ENCODE assay signal across 1 cellular context in genomic region chr15:67506775-67507747, GRCh38.
TF ChIP-seq lines count a peak whose summit lies in the region.

No MANE protein-coding gene starts in this region.

TF ChIP-seq in K562, 482 proteins besides CTCF, POLR2A, EP300 and RAD21 (continued from another document and continues in another):
- TF ChIP-seq HES1 (IDR thresholded peaks at IDR 0.05; ENCODE audit: low read depth) (no peak), BRD9 (IDR thresholded peaks at IDR 0.05; ENCODE audit: low read depth, partially characterized antibody) (no peak), ELF1 (tag; IDR thresholded peaks at IDR 0.05) (no peak), ZNF239 (CRISPR knock-in tag; IDR thresholded peaks at IDR 0.05) (no peak), SRF (CRISPR knock-in tag; IDR thresholded peaks at IDR 0.05) (no peak), ZC3H8 (IDR thresholded peaks at IDR 0.05) (no peak), U2AF2 (optimal IDR thresholded peaks at IDR 0.05; ENCODE audit: low read depth, low read length) (no peak), KAT2B (IDR thresholded peaks at IDR 0.05; ENCODE audit: low read depth, low read length) (no peak), PHF21A (IDR thresholded peaks at IDR 0.05; ENCODE audit: borderline replicate concordance, low read depth) (no peak), RNF2 (IDR thresholded peaks at IDR 0.05) (no peak), RBBP5 (IDR thresholded peaks at IDR 0.05; ENCODE audit: borderline replicate concordance, insufficient read depth, low read length, poor library complexity, severe bottlenecking) (no peak), CXXC5 (CRISPR knock-in tag; IDR thresholded peaks at IDR 0.05) (peak; percentile 53; the same call in 1 of the 2 replicates), ATF3 (IDR thresholded peaks at IDR 0.05) (peak; percentile 87), ATF3 (CRISPR knock-in tag; conservative IDR thresholded peaks at IDR 0.05) (no peak), POLR2AphosphoS2 (IDR thresholded peaks at IDR 0.05; ENCODE audit: low read length) (no peak), FOXA1 (IDR thresholded peaks at IDR 0.05; ENCODE audit: borderline replicate concordance) (no peak), ILF3 (IDR thresholded peaks at IDR 0.05; ENCODE audit: borderline replicate concordance) (no peak), CCAR2 (IDR thresholded peaks at IDR 0.05; ENCODE audit: low read depth, low read length) (no peak), ZNF830 (CRISPR knock-in tag; IDR thresholded peaks at IDR 0.05) (no peak), RFX5 (IDR thresholded peaks at IDR 0.05; ENCODE audit: low read depth, low read length) (no peak), ZFPM2 (CRISPR knock-in tag; IDR thresholded peaks at IDR 0.05) (no peak), MECOM (CRISPR knock-in tag; IDR thresholded peaks at IDR 0.05) (0 out of 2 replicates have a peak, but pooled peaks have one; percentile 6), HMBOX1 (IDR thresholded peaks at IDR 0.05) (no peak), SAFB (IDR thresholded peaks at IDR 0.05; ENCODE audit: borderline replicate concordance, low read depth, low read length) (no peak), KLF13 (tag; IDR thresholded peaks at IDR 0.05; ENCODE audit: borderline replicate concordance, low read depth) (no peak), CTBP1 (IDR thresholded peaks at IDR 0.05; ENCODE audit: borderline replicate concordance) (no peak), POLR2H (tag; IDR thresholded peaks at IDR 0.05; ENCODE audit: low read depth) (peak; percentile 37), JUND (IDR thresholded peaks at IDR 0.05; ENCODE audit: borderline replicate concordance, low read depth, low read length) (peak; percentile 7; the same call in 1 of the 2 replicates), JUND (tag; IDR thresholded peaks at IDR 0.05; ENCODE audit: borderline replicate concordance, low read depth, low read length) (no peak), ZNF609 (CRISPR knock-in tag; IDR thresholded peaks at IDR 0.05; ENCODE audit: borderline replicate concordance) (no peak), NRF1 (conservative IDR thresholded peaks at IDR 0.05 in 1 of 2, IDR thresholded peaks at IDR 0.05 in 1 of 2) (no peak), NCOR1 (IDR thresholded peaks at IDR 0.05) (no peak), PRPF4 (IDR thresholded peaks at IDR 0.05; ENCODE audit: insufficient read depth, low read depth, low read length, poor library complexity, severe bottlenecking) (no peak), MTA2 (IDR thresholded peaks at IDR 0.05; ENCODE audit: low read depth) (no peak), SP2 (IDR thresholded peaks at IDR 0.05; ENCODE audit: extremely low read depth, low read depth, low read length, poor library complexity, severe bottlenecking) (no peak), ZNF436 (CRISPR knock-in tag; IDR thresholded peaks at IDR 0.05) (no peak), SMARCE1 (IDR thresholded peaks at IDR 0.05) (no peak), HMGN3 (IDR thresholded peaks at IDR 0.05; ENCODE audit: borderline replicate concordance, extremely low read depth, insufficient read length, low read depth, low read length) (no peak), STAT5A (IDR thresholded peaks at IDR 0.05; ENCODE audit: borderline replicate concordance, low read length) (no peak), TAL1 (IDR thresholded peaks at IDR 0.05) (no peak), CEBPB (tag; IDR thresholded peaks at IDR 0.05) (peak; percentile 89), SP1 (CRISPR knock-in tag; IDR thresholded peaks at IDR 0.05) (no peak), AFF4 (CRISPR knock-in tag; IDR thresholded peaks at IDR 0.05) (no peak), ZNF778 (CRISPR knock-in tag; IDR thresholded peaks at IDR 0.05) (no peak), ZNF717 (CRISPR knock-in tag; IDR thresholded peaks at IDR 0.05) (no peak), ZNF780A (CRISPR knock-in tag; IDR thresholded peaks at IDR 0.05) (no peak), ZSCAN32 (CRISPR knock-in tag; IDR thresholded peaks at IDR 0.05) (peak; percentile 68; the same call in 1 of the 2 replicates)
- TF ChIP-seq, protein P1, sequence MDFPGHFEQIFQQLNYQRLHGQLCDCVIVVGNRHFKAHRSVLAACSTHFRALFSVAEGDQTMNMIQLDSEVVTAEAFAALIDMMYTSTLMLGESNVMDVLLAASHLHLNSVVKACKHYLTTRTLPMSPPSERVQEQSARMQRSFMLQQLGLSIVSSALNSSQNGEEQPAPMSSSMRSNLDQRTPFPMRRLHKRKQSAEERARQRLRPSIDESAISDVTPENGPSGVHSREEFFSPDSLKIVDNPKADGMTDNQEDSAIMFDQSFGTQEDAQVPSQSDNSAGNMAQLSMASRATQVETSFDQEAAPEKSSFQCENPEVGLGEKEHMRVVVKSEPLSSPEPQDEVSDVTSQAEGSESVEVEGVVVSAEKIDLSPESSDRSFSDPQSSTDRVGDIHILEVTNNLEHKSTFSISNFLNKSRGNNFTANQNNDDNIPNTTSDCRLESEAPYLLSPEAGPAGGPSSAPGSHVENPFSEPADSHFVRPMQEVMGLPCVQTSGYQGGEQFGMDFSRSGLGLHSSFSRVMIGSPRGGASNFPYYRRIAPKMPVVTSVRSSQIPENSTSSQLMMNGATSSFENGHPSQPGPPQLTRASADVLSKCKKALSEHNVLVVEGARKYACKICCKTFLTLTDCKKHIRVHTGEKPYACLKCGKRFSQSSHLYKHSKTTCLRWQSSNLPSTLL (IDR thresholded peaks at IDR 0.05): no peak
- TF ChIP-seq, protein P2, sequence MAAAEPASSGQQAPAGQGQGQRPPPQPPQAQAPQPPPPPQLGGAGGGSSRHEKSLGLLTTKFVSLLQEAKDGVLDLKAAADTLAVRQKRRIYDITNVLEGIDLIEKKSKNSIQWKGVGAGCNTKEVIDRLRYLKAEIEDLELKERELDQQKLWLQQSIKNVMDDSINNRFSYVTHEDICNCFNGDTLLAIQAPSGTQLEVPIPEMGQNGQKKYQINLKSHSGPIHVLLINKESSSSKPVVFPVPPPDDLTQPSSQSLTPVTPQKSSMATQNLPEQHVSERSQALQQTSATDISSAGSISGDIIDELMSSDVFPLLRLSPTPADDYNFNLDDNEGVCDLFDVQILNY (CRISPR knock-in tag; IDR thresholded peaks at IDR 0.05): no peak
- TF ChIP-seq, protein P3, sequence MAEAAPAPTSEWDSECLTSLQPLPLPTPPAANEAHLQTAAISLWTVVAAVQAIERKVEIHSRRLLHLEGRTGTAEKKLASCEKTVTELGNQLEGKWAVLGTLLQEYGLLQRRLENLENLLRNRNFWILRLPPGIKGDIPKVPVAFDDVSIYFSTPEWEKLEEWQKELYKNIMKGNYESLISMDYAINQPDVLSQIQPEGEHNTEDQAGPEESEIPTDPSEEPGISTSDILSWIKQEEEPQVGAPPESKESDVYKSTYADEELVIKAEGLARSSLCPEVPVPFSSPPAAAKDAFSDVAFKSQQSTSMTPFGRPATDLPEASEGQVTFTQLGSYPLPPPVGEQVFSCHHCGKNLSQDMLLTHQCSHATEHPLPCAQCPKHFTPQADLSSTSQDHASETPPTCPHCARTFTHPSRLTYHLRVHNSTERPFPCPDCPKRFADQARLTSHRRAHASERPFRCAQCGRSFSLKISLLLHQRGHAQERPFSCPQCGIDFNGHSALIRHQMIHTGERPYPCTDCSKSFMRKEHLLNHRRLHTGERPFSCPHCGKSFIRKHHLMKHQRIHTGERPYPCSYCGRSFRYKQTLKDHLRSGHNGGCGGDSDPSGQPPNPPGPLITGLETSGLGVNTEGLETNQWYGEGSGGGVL (CRISPR knock-in tag; IDR thresholded peaks at IDR 0.05): no peak
- TF ChIP-seq, protein P4, sequence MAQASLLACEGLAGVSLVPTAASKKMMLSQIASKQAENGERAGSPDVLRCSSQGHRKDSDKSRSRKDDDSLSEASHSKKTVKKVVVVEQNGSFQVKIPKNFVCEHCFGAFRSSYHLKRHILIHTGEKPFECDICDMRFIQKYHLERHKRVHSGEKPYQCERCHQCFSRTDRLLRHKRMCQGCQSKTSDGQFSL (CRISPR knock-in tag; IDR thresholded peaks at IDR 0.05): no peak
- TF ChIP-seq, protein P4 (tag; IDR thresholded peaks at IDR 0.05): peak in 1 of 2 experiments; percentile 65; a peak in 1 of 4 replicates
- TF ChIP-seq, protein P5, sequence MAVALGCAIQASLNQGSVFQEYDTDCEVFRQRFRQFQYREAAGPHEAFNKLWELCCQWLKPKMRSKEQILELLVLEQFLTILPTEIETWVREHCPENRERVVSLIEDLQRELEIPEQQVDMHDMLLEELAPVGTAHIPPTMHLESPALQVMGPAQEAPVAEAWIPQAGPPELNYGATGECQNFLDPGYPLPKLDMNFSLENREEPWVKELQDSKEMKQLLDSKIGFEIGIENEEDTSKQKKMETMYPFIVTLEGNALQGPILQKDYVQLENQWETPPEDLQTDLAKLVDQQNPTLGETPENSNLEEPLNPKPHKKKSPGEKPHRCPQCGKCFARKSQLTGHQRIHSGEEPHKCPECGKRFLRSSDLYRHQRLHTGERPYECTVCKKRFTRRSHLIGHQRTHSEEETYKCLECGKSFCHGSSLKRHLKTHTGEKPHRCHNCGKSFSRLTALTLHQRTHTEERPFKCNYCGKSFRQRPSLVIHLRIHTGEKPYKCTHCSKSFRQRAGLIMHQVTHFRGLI (CRISPR knock-in tag; IDR thresholded peaks at IDR 0.05): no peak
